In genomic region chr17:58391302-58391984, GRCh38 we compare ENCODE assay signal across 9 cellular contexts. TPM values are rescaled to one million over a fixed set of nuclear protein-coding genes. Genes with fewer than 3 reads are reported as not detected.
DNase-seq lines count a peak whose midpoint lies in the region; ATAC-seq, FAIRE-seq and TF ChIP-seq lines count a peak whose summit lies in the region.
"Had no signal": no experiment of that assay in that cellular context is flagged by ENCODE, and none has a peak within 500 bp of the region (broad histone marks: within the 10 kb centered on the region; RNA-seq: fewer than 3 reads in every experiment).

No MANE protein-coding gene starts in this region.

- intact Hi-C loops in mammary epithelial cell (cut with micrococcal nuclease), result loop anchor here (1.0 to 2.0 kb wide), 2 partner anchors 26 to 27 kb away; partner anchors contain the start of gene RNF43
- intact Hi-C loops in pancreas (cut with DNase I), result no loop called here

- dilution Hi-C loops in mammary epithelial cell (cut with HindIII; ENCODE audit: low sequenced_read_pairs), result no loop called here

- no peak overlapping the region for H3K4me3 Mint-ChIP-seq in activated CD8-positive, alpha-beta T cell treated with anti-CD3 and anti-CD28 coated beads, Interleukin-2, amount 10 ng/mL, durations not matched to agents 7 days and 5 days

- in situ Hi-C loops in mammary epithelial cell (cut with MboI; ENCODE audit: low sequenced_read_pairs in 2 of 2), result no loop called here

- POLR2A ChIA-PET in activated CD8-positive, alpha-beta T cell treated with anti-CD3 and anti-CD28 coated beads, Interleukin-2, amount 10 ng/mL, durations not matched to agents 7 days and 5 days (lab: Charles Lee), result interaction anchor here (0.5 to 0.7 kb wide), 2 partner anchors 40 to 54 kb away, joined by 3 read pairs; partner anchors contain the start of gene SUPT4H1

- CTCF ChIA-PET in mammary epithelial cell (lab: Charles Lee; ENCODE audit: low non-redundant PET), result no interaction called here
- CTCF ChIA-PET in activated CD8-positive, alpha-beta T cell treated with anti-CD3 and anti-CD28 coated beads, Interleukin-2, amount 10 ng/mL, durations not matched to agents 7 days and 5 days (lab: Charles Lee), result interaction anchor here (1.8 to 2.0 kb wide), 2 partner anchors 9 to 26 kb away, joined by 6 read pairs; partner anchors contain the start of gene RNF43

- no peak overlapping the region for H3K4me3 ChIP-seq in mammary epithelial cell (replicated peaks in 1 of 3; ENCODE audit: insufficient read depth in 1 of 3, low read depth in 2 of 3, low read length in 3 of 3)
- no peak overlapping the region for H3K4me3 ChIP-seq in pancreas
- H3K4me3 ChIP-seq: heart right ventricle had no signal

- peak; percentile 92 to 97 (median 96) for ATAC-seq in pancreas
- ATAC-seq in activated CD8-positive, alpha-beta T cell treated with anti-CD3 and anti-CD28 coated beads, Interleukin-2, amount 10 ng/mL, durations not matched to agents 7 days and 5 days, result no peak

- BruUV-seq in mammary epithelial cell (replicated peaks; lab: Mats Ljungman, UMichigan), result no TSS peak

- peak overlapping the region; percentile 52 for H3K4me2 ChIP-seq in mammary epithelial cell (ENCODE audit: insufficient read depth, low read depth, low read length)

- DNase-seq in HPDE6-E6E7 (ENCODE audit: extremely low spot score), result peak; percentile 56
- peak; percentile 80 for DNase-seq in NCI-H226
- DNase-seq in mammary epithelial cell, result peak; percentile 91
- DNase-seq in pancreas, result peak; percentile 76 to 93 (median 91)
- DNase-seq in activated CD8-positive, alpha-beta T cell treated with anti-CD3 and anti-CD28 coated beads, Interleukin-2, amount 10 ng/mL, durations not matched to agents 7 days and 5 days, result no peak
- no peak for DNase-seq in GM10266 (ENCODE audit: extremely low spot score)
- no peak for DNase-seq in AML-193 (lab: John Stamatoyannopoulos, UW)
- DNase-seq in C1 segment of cervical spinal cord (lab: John Stamatoyannopoulos, UW), result no peak

- H3K27me3 Mint-ChIP-seq in activated CD8-positive, alpha-beta T cell treated with anti-CD3 and anti-CD28 coated beads, Interleukin-2, amount 10 ng/mL, durations not matched to agents 7 days and 5 days (ENCODE audit: low read depth), result peaks cover 4% of the 10 kb centered on the region

- peaks cover 29% of the 10 kb centered on the region for H3K4me1 ChIP-seq in mammary epithelial cell (ENCODE audit: insufficient read depth, low read length)
- peaks cover 17 to 38% (median 33%) of the 10 kb centered on the region in 3 donors for H3K4me1 ChIP-seq in pancreas

- no peaks in the 10 kb centered on the region for H3K36me3 Mint-ChIP-seq in activated CD8-positive, alpha-beta T cell treated with anti-CD3 and anti-CD28 coated beads, Interleukin-2, amount 10 ng/mL, durations not matched to agents 7 days and 5 days (ENCODE audit: low read depth)

- no peaks in the 10 kb centered on the region for H4K20me1 ChIP-seq in mammary epithelial cell (ENCODE audit: insufficient read depth, low read length)

- H3K4me1 Mint-ChIP-seq in activated CD8-positive, alpha-beta T cell treated with anti-CD3 and anti-CD28 coated beads, Interleukin-2, amount 10 ng/mL, durations not matched to agents 7 days and 5 days (ENCODE audit: low read depth), result peaks cover 2% of the 10 kb centered on the region

- peaks cover 37% of the 10 kb centered on the region for H3K79me2 ChIP-seq in mammary epithelial cell (ENCODE audit: insufficient read depth, low read length)

- H3K27ac ChIP-seq in mammary epithelial cell (ENCODE audit: insufficient read depth, low read depth, low read length) (no peak overlapping the region), pancreas (peak overlapping the region in 2 of 4 donors; percentile 42 to 60)
- H3K27ac ChIP-seq: heart right ventricle had no signal

- H3K36me3 ChIP-seq in mammary epithelial cell (ENCODE audit: insufficient read depth, low read length) (peaks cover 2% of the 10 kb centered on the region), pancreas (no peaks in the 10 kb centered on the region)
- H3K36me3 ChIP-seq: heart right ventricle had no signal

- H3K27me3 ChIP-seq in mammary epithelial cell (ENCODE audit: insufficient read depth, low read length), result no peaks in the 10 kb centered on the region
- H3K27me3 ChIP-seq in pancreas, result no peaks in the 10 kb centered on the region

- H2AFZ ChIP-seq in mammary epithelial cell (ENCODE audit: low read depth, low read length), result no peak overlapping the region

- no peak overlapping the region for H3K27ac Mint-ChIP-seq in activated CD8-positive, alpha-beta T cell treated with anti-CD3 and anti-CD28 coated beads, Interleukin-2, amount 10 ng/mL, durations not matched to agents 7 days and 5 days

- TF ChIP-seq CTCF in mammary epithelial cell (conservative IDR thresholded peaks at IDR 0.05 in 1 of 2, IDR thresholded peaks at IDR 0.05 in 1 of 2; ENCODE audit: extremely low read depth in 1 of 2, insufficient read depth in 1 of 2, low read depth in 1 of 2, low read length in 2 of 2) (no peak), pancreas (IDR thresholded peaks at IDR 0.05) (no peak), GM10266 (IDR thresholded peaks at IDR 0.05; ENCODE audit: control insufficient read depth, insufficient read depth, low read depth, missing control alignments) (no peak)

- WGBS in mammary epithelial cell (ENCODE audit: low coverage, missing lambda C conversion rate), result 15% methylated on average over 8 of the region's 10 CpGs
- 7 to 10% methylated on average over 10 of the region's 10 CpGs for WGBS in pancreas, 2 donors

- H3K9me3 Mint-ChIP-seq in activated CD8-positive, alpha-beta T cell treated with anti-CD3 and anti-CD28 coated beads, Interleukin-2, amount 10 ng/mL, durations not matched to agents 7 days and 5 days (ENCODE audit: insufficient read depth), result no peaks in the 10 kb centered on the region

- no peak overlapping the region for H3K9ac ChIP-seq in mammary epithelial cell (ENCODE audit: insufficient read depth, low read length)

- H3K9me3 ChIP-seq in mammary epithelial cell (replicated peaks; ENCODE audit: insufficient read depth, low read length), result no peaks in the 10 kb centered on the region
- H3K9me3 ChIP-seq in pancreas, result no peaks in the 10 kb centered on the region
- H3K9me3 ChIP-seq: heart right ventricle had no signal

- FAIRE-seq in pancreas (lab: Jason Lieb, UNC), result no peak

RNA-seq across cellular contexts. Expression of gene RNF43, which starts 25.9 kb away (rescaled TPM):
- total RNA-seq in mammary epithelial cell, result 10 to 100 TPM in 1 of 2 donors, 1 to 10 TPM in 1; 9.3 to 11.4 TPM
- 6.4 TPM for polyA plus RNA-seq in mammary epithelial cell
- 9.7 TPM for polyA minus RNA-seq in mammary epithelial cell
- 10 to 100 TPM in 2 of 6 donors, 1 to 10 TPM in 4; 4.5 to 12.5 (median 6.2) TPM for total RNA-seq in pancreas
- 1 to 10 TPM; 5.9 to 6.2 TPM for polyA plus RNA-seq in pancreas
- under 1 TPM in 1 of 2 experiments, not detected in 1; 0.05 TPM for total RNA-seq in activated CD8-positive, alpha-beta T cell treated with anti-CD3 and anti-CD28 coated beads, Interleukin-2, amount 10 ng/mL, durations not matched to agents 7 days and 5 days

RNA-seq across cellular contexts. Expression of gene SUPT4H1, which starts 39.4 kb away (rescaled TPM):
- total RNA-seq in mammary epithelial cell (10 to 100 TPM; 32.3 to 55.3 TPM), pancreas (10 to 100 TPM; 14.1 to 43.7 (median 26.5) TPM)
- polyA plus RNA-seq in mammary epithelial cell (94.7 TPM), pancreas (10 to 100 TPM; 23.3 to 42.3 TPM)
- polyA minus RNA-seq in mammary epithelial cell, result 126 TPM
- 10 to 100 TPM; 75.2 to 90.8 TPM for total RNA-seq in activated CD8-positive, alpha-beta T cell treated with anti-CD3 and anti-CD28 coated beads, Interleukin-2, amount 10 ng/mL, durations not matched to agents 7 days and 5 days

Comparison
In these comparisons a context has a peak if more than half of its experiments do, and no peak if none do; other contexts are left out.
1. DNase-seq: peak in HPDE6-E6E7 (single experiment), NCI-H226 (single experiment), mammary epithelial cell (single experiment) and pancreas (6 of 6); none in activated CD8-positive, alpha-beta T cell treated with anti-CD3 and anti-CD28 coated beads, Interleukin-2, amount 10 ng/mL, durations not matched to agents 7 days and 5 days (single experiment), GM10266 (single experiment), AML-193 (0 of 2) and C1 segment of cervical spinal cord (0 of 14).
2. RNA of gene RNF43, which starts 25.9 kb away (total RNA-seq): 9.3 to 11.4 TPM in mammary epithelial cell and 4.5 to 12.5 TPM in pancreas; 0.05 TPM in activated CD8-positive, alpha-beta T cell treated with anti-CD3 and anti-CD28 coated beads, Interleukin-2, amount 10 ng/mL, durations not matched to agents 7 days and 5 days; every median in the first group is over 4 times any median in the second.